ENCODE assay signal across 8 cellular contexts in genomic region chr5:154683101-154683757, GRCh38.
DNase-seq lines count a peak whose midpoint lies in the region; ATAC-seq and TF ChIP-seq lines count a peak whose summit lies in the region.

No MANE protein-coding gene starts in this region.

- H3K4me3 Mint-ChIP-seq in activated CD4-positive, alpha-beta T cell treated with anti-CD3 and anti-CD28 coated beads, Interleukin-2, amount 10 ng/mL, durations not matched to agents 24 days and 14 days = peak overlapping the region; percentile 79
- peak overlapping the region; percentile 80 for H3K4me3 Mint-ChIP-seq in activated B cell treated with CpG ODN at 0.5 μM for 24 hours

- intact Hi-C loops in activated CD4-positive, alpha-beta T cell treated with anti-CD3 and anti-CD28 coated beads, Interleukin-2, amount 10 ng/mL, durations not matched to agents 24 days and 14 days (cut with micrococcal nuclease) = no loop called here
- intact Hi-C loops in activated B cell treated with CpG ODN at 0.5 μM for 24 hours (cut with micrococcal nuclease) = loop anchor here (1.0 to 2.0 kb wide), 2 partner anchors 32 to 645 kb away; partner anchors contain the start of genes FAM114A2 and MFAP3

- H3K27me3 Mint-ChIP-seq in activated CD4-positive, alpha-beta T cell treated with anti-CD3 and anti-CD28 coated beads, Interleukin-2, amount 10 ng/mL, durations not matched to agents 24 days and 14 days = peaks cover 20% of the 10 kb centered on the region
- peaks cover 4% of the 10 kb centered on the region for H3K27me3 Mint-ChIP-seq in activated B cell treated with CpG ODN at 0.5 μM for 24 hours

- ATAC-seq in HG03025 (IDR thresholded peaks at IDR 0.05; ENCODE audit: low FRiP score, unreplicated experiment) (peak; percentile 46), activated B cell treated with CpG ODN at 0.5 μM for 24 hours (ENCODE audit: low read depth) (peak; percentile 32)
- ATAC-seq in stimulated activated naive CD8-positive, alpha-beta T cell treated with anti-CD3 and anti-CD28 coated beads, Interleukin-15, Interleukin-2, amounts not matched to agents 100 U/mL and 50 U/mL, for 24 hours = peak; percentile 35

- H3K9me3 Mint-ChIP-seq in activated CD4-positive, alpha-beta T cell treated with anti-CD3 and anti-CD28 coated beads, Interleukin-2, amount 10 ng/mL, durations not matched to agents 24 days and 14 days = no peaks in the 10 kb centered on the region
- H3K9me3 Mint-ChIP-seq in activated B cell treated with CpG ODN at 0.5 μM for 24 hours = no peaks in the 10 kb centered on the region

- no peak for TF ChIP-seq CTCF in activated B cell treated with CpG ODN at 0.5 μM for 24 hours (IDR thresholded peaks at IDR 0.05)

- CTCF ChIA-PET in activated B cell treated with CpG ODN at 0.5 μM for 24 hours (lab: Charles Lee) = no interaction called here

- WGBS in iPS DF 6.9 (ENCODE audit: insufficient coverage, insufficient read length) = no CpG with 5 or more reads among the region's 16 CpGs

- DNase-seq in activated CD4-positive, alpha-beta T cell treated with anti-CD3 and anti-CD28 coated beads, Interleukin-2, amount 10 ng/mL, durations not matched to agents 24 days and 14 days = no peak
- no peak for DNase-seq in activated CD4-positive, alpha-beta T cell treated with anti-CD3 and anti-CD28 coated beads, Interleukin-2, amount 50 U/mL, for 1 hour
- DNase-seq in activated B cell treated with CpG ODN at 0.5 μM for 24 hours (no peak), iPS DF 6.9 (ENCODE audit: low read depth, low spot score) (no peak), NOMO-1 treated with DMSO at 0.1 percent for 48 hours (lab: John Stamatoyannopoulos, UW; ENCODE audit: unreplicated experiment) (no peak), hepatic stellate cell (ENCODE audit: low spot score) (no peak)
- no peak for DNase-seq in stimulated activated naive CD8-positive, alpha-beta T cell treated with anti-CD3 and anti-CD28 coated beads, Interleukin-15, Interleukin-2, amounts not matched to agents 100 U/mL and 50 U/mL, for 24 hours

- H3K27ac Mint-ChIP-seq in activated CD4-positive, alpha-beta T cell treated with anti-CD3 and anti-CD28 coated beads, Interleukin-2, amount 10 ng/mL, durations not matched to agents 24 days and 14 days = no peak overlapping the region
- no peak overlapping the region for H3K27ac Mint-ChIP-seq in activated B cell treated with CpG ODN at 0.5 μM for 24 hours

- no peaks in the 10 kb centered on the region for H3K36me3 Mint-ChIP-seq in activated CD4-positive, alpha-beta T cell treated with anti-CD3 and anti-CD28 coated beads, Interleukin-2, amount 10 ng/mL, durations not matched to agents 24 days and 14 days (ENCODE audit: low read depth)
- H3K36me3 Mint-ChIP-seq in activated B cell treated with CpG ODN at 0.5 μM for 24 hours (ENCODE audit: low read depth) = no peaks in the 10 kb centered on the region

- no peaks in the 10 kb centered on the region for H3K4me1 ChIP-seq in iPS DF 6.9 (ENCODE audit: control insufficient read depth, insufficient read depth, low read length)

- H3K4me3 ChIP-seq in iPS DF 6.9 (ENCODE audit: low read length) = peak overlapping the region; percentile 53; the same call in 1 of the 2 replicates

- no peaks in the 10 kb centered on the region for H3K36me3 ChIP-seq in iPS DF 6.9 (ENCODE audit: control insufficient read depth, insufficient read depth, low read length)

- POLR2A ChIA-PET in activated B cell treated with CpG ODN at 0.5 μM for 24 hours (lab: Charles Lee) = interaction anchor here (0.6 to 1.6 kb wide), 7 partner anchors 9 to 645 kb away, joined by 3 to 13 read pairs (median 3); partner anchors contain the start of genes CNOT8, FAM114A2, GEMIN5 and MFAP3

- H3K4me1 Mint-ChIP-seq in activated CD4-positive, alpha-beta T cell treated with anti-CD3 and anti-CD28 coated beads, Interleukin-2, amount 10 ng/mL, durations not matched to agents 24 days and 14 days = peaks cover 4% of the 10 kb centered on the region
- H3K4me1 Mint-ChIP-seq in activated B cell treated with CpG ODN at 0.5 μM for 24 hours = peaks cover 6% of the 10 kb centered on the region

- H3K9me3 ChIP-seq in iPS DF 6.9 (ENCODE audit: control insufficient read depth, insufficient read depth, low read length) = no peaks in the 10 kb centered on the region

- no peak overlapping the region for H3K27ac ChIP-seq in iPS DF 6.9 (ENCODE audit: low read length)

- H3K27me3 ChIP-seq in iPS DF 6.9 (ENCODE audit: control insufficient read depth, insufficient read depth, low read length) = no peaks in the 10 kb centered on the region
